In the genomic region with DNA sequence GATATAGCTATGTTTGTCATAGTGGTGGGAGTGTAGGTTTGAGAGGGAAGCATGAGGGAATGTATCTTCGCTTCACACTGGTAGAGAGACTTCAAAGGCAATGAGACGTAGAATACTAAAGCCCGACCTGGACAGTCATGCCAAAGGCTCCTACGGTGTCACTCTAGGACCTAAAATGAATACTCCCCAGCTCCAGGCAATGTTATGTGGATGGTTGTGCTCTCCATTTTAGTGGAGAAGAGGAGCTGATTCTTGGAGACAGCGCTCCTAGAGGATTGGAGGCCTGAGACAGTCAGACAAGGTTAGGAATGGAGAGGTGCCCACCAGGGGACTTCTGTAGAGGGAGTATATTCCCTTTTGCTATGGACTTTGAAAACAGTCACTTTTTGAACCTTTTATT, we compare ENCODE assay signal across 18 cellular contexts.
"Had no signal": no experiment of that assay in that cellular context is flagged by ENCODE, and none has a peak within 500 bp of the region (broad histone marks: within the 10 kb centered on the region; RNA-seq: fewer than 3 reads in every experiment).

No MANE protein-coding gene starts in this region.

- H3K27ac Mint-ChIP-seq: naive thymus-derived CD4-positive, alpha-beta T cell; type B pancreatic cell had no signal

- H3K4me1 ChIP-seq: right atrium auricular region, stomach had no signal

- H3K36me3 Mint-ChIP-seq: naive thymus-derived CD4-positive, alpha-beta T cell had no signal

- H3K9me3 ChIP-seq: neutrophil, right atrium auricular region, stomach had no signal

- H3K9me3 Mint-ChIP-seq: type B pancreatic cell had no signal

- H3K4me3 Mint-ChIP-seq: naive thymus-derived CD4-positive, alpha-beta T cell; type B pancreatic cell had no signal

- H3K4me3 ChIP-seq: dorsolateral prefrontal cortex, right atrium auricular region, stomach had no signal

- H3K36me3 ChIP-seq: neutrophil, right atrium auricular region, stomach had no signal

- ATAC-seq: left lobe of liver; naive thymus-derived CD4-positive, alpha-beta T cell had no signal

- H3K27ac ChIP-seq: dorsolateral prefrontal cortex, neutrophil, right atrium auricular region, stomach had no signal

- H3K4me1 Mint-ChIP-seq: naive thymus-derived CD4-positive, alpha-beta T cell had no signal

- FAIRE-seq: islet of Langerhans, small intestine, urothelium cell line had no signal

- H3K27me3 ChIP-seq: neutrophil, right atrium auricular region had no signal

- DNase-seq: cortex of kidney; dorsolateral prefrontal cortex; effector memory CD4-positive, alpha-beta T cell; foreskin melanocyte; head of caudate nucleus; hippocampal formation; mammary epithelial cell; naive thymus-derived CD4-positive, alpha-beta T cell; small intestine; stimulated activated CD4-positive, alpha-beta T cell treated with anti-CD3 and anti-CD28 coated beads, Interleukin-12 subunit alpha, Interleukin-12 subunit beta, amount 100 ng/mL, for 4 hours; stimulated activated naive CD4-positive, alpha-beta T cell; stomach had no signal

- H3K27me3 Mint-ChIP-seq: type B pancreatic cell had no signal
